Comparison of ENCODE assay signal across 8 cellular contexts in genomic region chr15:58934521-58934920, GRCh38. TPM values are rescaled to one million over a fixed set of nuclear protein-coding genes. Genes with fewer than 3 reads are reported as not detected.
DNase-seq lines count a peak whose midpoint lies in the region; ATAC-seq, FAIRE-seq and TF ChIP-seq lines count a peak whose summit lies in the region.

No MANE protein-coding gene starts in this region.

- H3K4me1 ChIP-seq in HUES48 (ENCODE audit: control insufficient read depth, insufficient read depth, low read length), result peaks cover 7% of the 10 kb centered on the region
- peaks cover 6% of the 10 kb centered on the region; the same call in 1 of the 2 replicates for H3K4me1 ChIP-seq in GM12878 (ENCODE audit: control insufficient read depth, insufficient read depth, low read length)
- H3K4me1 ChIP-seq in mucosa of rectum (ENCODE audit: control insufficient read depth in 2 of 2, insufficient read depth in 2 of 2, low read length in 2 of 2), result peaks cover 3 to 21% of the 10 kb centered on the region in 2 donors

- peak overlapping the region; percentile 96 for H2AFZ ChIP-seq in GM12878 (ENCODE audit: control insufficient read depth, low read depth, low read length)

- no peak for TF ChIP-seq RAD21 in GM12878 (IDR thresholded peaks at IDR 0.05; ENCODE audit: insufficient read depth, low read depth, low read length)

- intact Hi-C loops in GM12878 (cut with micrococcal nuclease; ENCODE audit: unreplicated experiment), result no loop called here

- CTCF ChIA-PET in GM12878 (lab: Yijun Ruan, JAX), result interaction anchor here (0.5 kb wide), 1 partner anchor 1221 kb away, joined by 5 read pairs; no protein-coding TSS in a partner anchor

- no peak for TF ChIP-seq EP300 in GM12878 (IDR thresholded peaks at IDR 0.05; ENCODE audit: borderline replicate concordance in 1 of 2, control insufficient read depth in 1 of 2, low read depth in 2 of 2, low read length in 2 of 2)

- no peak for FAIRE-seq in GM12878 (lab: Jason Lieb, UNC)

- POLR2A ChIA-PET in GM12878 (lab: Charles Lee), result no interaction called here

- DNase-seq in GM12878 (ENCODE audit: low read depth, low spot score) (no peak), NOMO-1 treated with dmso at 0.1 percent for 144 hours (lab: John Stamatoyannopoulos, UW; ENCODE audit: unreplicated experiment) (no peak), GDM1 (lab: John Stamatoyannopoulos, UW) (no peak), NCI-H1105 (lab: John Stamatoyannopoulos, UW) (no peak)

- H3K36me3 ChIP-seq in HUES48 (ENCODE audit: control insufficient read depth, insufficient read depth, low read length) (peaks cover 9% of the 10 kb centered on the region), GM12878 (ENCODE audit: control insufficient read depth in 2 of 2, insufficient read depth in 2 of 2, low read length in 1 of 2) (0 out of 4 replicates have a peak, but pooled peaks cover 0 to 4% of the 10 kb centered on the region in 2 experiments), mucosa of rectum (ENCODE audit: control insufficient read depth in 2 of 2, insufficient read depth in 2 of 2, low read length in 2 of 2) (peaks cover 4 to 6% of the 10 kb centered on the region in 2 donors)

- ATAC-seq in GM12878 (no peak), GM21360 (IDR thresholded peaks at IDR 0.05; ENCODE audit: unreplicated experiment) (no peak)

- BruUV-seq in GM12878 (replicated peaks; lab: Mats Ljungman, UMichigan), result no TSS peak

- RAD21 ChIA-PET in GM12878 (lab: Charles Lee; ENCODE audit: unreplicated experiment), result no interaction called here

- H3K9ac ChIP-seq in HUES48 (ENCODE audit: low read depth, low read length) (peak overlapping the region; percentile 98; the same call in 1 of the 2 replicates), GM12878 (ENCODE audit: control insufficient read depth, insufficient read depth, low read length) (peak overlapping the region; percentile 98; the same call in 1 of the 2 replicates), mucosa of rectum (ENCODE audit: low read depth in 1 of 2, low read length in 2 of 2) (peak overlapping the region; percentile 88 to 100)

- H3K4me3 ChIP-seq in HUES48 (ENCODE audit: low read depth, low read length) (peak overlapping the region; percentile 97), GM12878 (peak overlapping the region; percentile 71), mucosa of rectum (ENCODE audit: low read length in 2 of 2) (peak overlapping the region; percentile 98 to 99)

- H3K27me3 ChIP-seq in HUES48 (ENCODE audit: control insufficient read depth, insufficient read depth, low read length) (no peaks in the 10 kb centered on the region), GM12878 (replicated peaks in 1 of 2; ENCODE audit: control insufficient read depth in 2 of 2, insufficient read depth in 2 of 2, low read length in 1 of 2) (no peaks in the 10 kb centered on the region), mucosa of rectum (ENCODE audit: control insufficient read depth in 2 of 2, insufficient read depth in 2 of 2, low read length in 2 of 2) (no peaks in the 10 kb centered on the region)

- peaks cover 38% of the 10 kb centered on the region for H3K79me2 ChIP-seq in GM12878 (ENCODE audit: control insufficient read depth, insufficient read depth, low read length)

- no peaks in the 10 kb centered on the region for H4K20me1 ChIP-seq in GM12878 (ENCODE audit: control insufficient read depth, insufficient read depth)

- H3K9me3 ChIP-seq in HUES48 (ENCODE audit: control insufficient read depth, insufficient read depth, low read length), result no peaks in the 10 kb centered on the region
- H3K9me3 ChIP-seq in GM12878 (replicated peaks; ENCODE audit: control insufficient read depth, insufficient read depth, low read length), result no peaks in the 10 kb centered on the region
- H3K9me3 ChIP-seq in mucosa of rectum (ENCODE audit: control insufficient read depth in 2 of 2, low read length in 2 of 2), result no peaks in the 10 kb centered on the region

- SMC1A ChIA-PET in GM12878 (lab: Charles Lee; ENCODE audit: uncharacterized antibody, unreplicated experiment), result interaction anchor here (0.7 to 1.7 kb wide), 4 partner anchors 9 to 157 kb away, joined by 3 read pairs; no protein-coding TSS in a partner anchor

- 55% methylated on average over 4 of the region's 4 CpGs for WGBS in GM12878 (ENCODE audit: insufficient coverage, insufficient replicate concordance, low lambda C conversion rate, missing lambda C conversion rate)

- in situ Hi-C loops in GM12878 (cut with MboI), result no loop called here

- peak overlapping the region; percentile 98 for H3K27ac ChIP-seq in 22Rv1
- peak overlapping the region; percentile 99 for H3K27ac ChIP-seq in HUES48 (ENCODE audit: low read depth, low read length)
- H3K27ac ChIP-seq in GM12878 (ENCODE audit: control insufficient read depth, insufficient read depth), result peak overlapping the region; percentile 96
- peak overlapping the region; percentile 99 for H3K27ac ChIP-seq in mucosa of rectum (ENCODE audit: low read depth in 2 of 2, low read length in 2 of 2)

- no peak for TF ChIP-seq CTCF in 22Rv1 (IDR thresholded peaks at IDR 0.05)
- no peak for TF ChIP-seq CTCF in GM12878 (IDR thresholded peaks at IDR 0.05 in 2 of 3, conservative IDR thresholded peaks at IDR 0.05 in 1 of 3; ENCODE audit: control insufficient read depth in 2 of 3, extremely low read depth in 1 of 3, insufficient read depth in 1 of 3, low read depth in 3 of 3, low read length in 3 of 3)

- no peak for TF ChIP-seq POLR2A in GM12878 (IDR thresholded peaks at IDR 0.05; ENCODE audit: low read depth, low read length)

- peak overlapping the region; percentile 96 for H3K4me2 ChIP-seq in GM12878 (ENCODE audit: control insufficient read depth, insufficient read depth)

TF ChIP-seq in GM12878, 131 proteins besides CTCF, POLR2A, EP300 and RAD21 (continues in another document):
- TF ChIP-seq POLR2AphosphoS2 (IDR thresholded peaks at IDR 0.05; ENCODE audit: low read depth, low read length), result no peak
- TF ChIP-seq BMI1 (IDR thresholded peaks at IDR 0.05; ENCODE audit: borderline replicate concordance), result no peak
- TF ChIP-seq, protein P1, sequence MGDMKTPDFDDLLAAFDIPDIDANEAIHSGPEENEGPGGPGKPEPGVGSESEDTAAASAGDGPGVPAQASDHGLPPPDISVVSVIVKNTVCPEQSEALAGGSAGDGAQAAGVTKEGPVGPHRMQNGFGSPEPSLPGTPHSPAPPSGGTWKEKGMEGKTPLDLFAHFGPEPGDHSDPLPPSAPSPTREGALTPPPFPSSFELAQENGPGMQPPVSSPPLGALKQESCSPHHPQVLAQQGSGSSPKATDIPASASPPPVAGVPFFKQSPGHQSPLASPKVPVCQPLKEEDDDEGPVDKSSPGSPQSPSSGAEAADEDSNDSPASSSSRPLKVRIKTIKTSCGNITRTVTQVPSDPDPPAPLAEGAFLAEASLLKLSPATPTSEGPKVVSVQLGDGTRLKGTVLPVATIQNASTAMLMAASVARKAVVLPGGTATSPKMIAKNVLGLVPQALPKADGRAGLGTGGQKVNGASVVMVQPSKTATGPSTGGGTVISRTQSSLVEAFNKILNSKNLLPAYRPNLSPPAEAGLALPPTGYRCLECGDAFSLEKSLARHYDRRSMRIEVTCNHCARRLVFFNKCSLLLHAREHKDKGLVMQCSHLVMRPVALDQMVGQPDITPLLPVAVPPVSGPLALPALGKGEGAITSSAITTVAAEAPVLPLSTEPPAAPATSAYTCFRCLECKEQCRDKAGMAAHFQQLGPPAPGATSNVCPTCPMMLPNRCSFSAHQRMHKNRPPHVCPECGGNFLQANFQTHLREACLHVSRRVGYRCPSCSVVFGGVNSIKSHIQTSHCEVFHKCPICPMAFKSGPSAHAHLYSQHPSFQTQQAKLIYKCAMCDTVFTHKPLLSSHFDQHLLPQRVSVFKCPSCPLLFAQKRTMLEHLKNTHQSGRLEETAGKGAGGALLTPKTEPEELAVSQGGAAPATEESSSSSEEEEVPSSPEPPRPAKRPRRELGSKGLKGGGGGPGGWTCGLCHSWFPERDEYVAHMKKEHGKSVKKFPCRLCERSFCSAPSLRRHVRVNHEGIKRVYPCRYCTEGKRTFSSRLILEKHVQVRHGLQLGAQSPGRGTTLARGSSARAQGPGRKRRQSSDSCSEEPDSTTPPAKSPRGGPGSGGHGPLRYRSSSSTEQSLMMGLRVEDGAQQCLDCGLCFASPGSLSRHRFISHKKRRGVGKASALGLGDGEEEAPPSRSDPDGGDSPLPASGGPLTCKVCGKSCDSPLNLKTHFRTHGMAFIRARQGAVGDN (IDR thresholded peaks at IDR 0.05), result no peak

RNA-seq across cellular contexts. Expression of gene SLTM, which starts 1.0 kb away (rescaled TPM):
- total RNA-seq in GM12878 (2013; cell fraction: nucleolus; rRNA removed), result 293 and 302 TPM in 2 replicates
- total RNA-seq in GM12878 (2014; rRNA removed), result 89.6 and 98.9 TPM in 2 replicates
- 142 and 152 TPM in 2 replicates for total RNA-seq in GM12878 (2014; rRNA removed; fragmentation: Illumina TruSeq; extraction: Trizol)
- 69.8 and 77.9 TPM in 2 replicates for total RNA-seq in GM12878 (2021)
- polyA plus RNA-seq in GM12878 (2011; ENCODE audit: low read depth), result 60.9 TPM
- polyA plus RNA-seq in GM12878 (2011; rRNA removed), result 50.5 and 51.0 TPM in 2 replicates
- polyA plus RNA-seq in GM12878 (2011; cell fraction: cytosol; rRNA removed), result 26.6 and 28.5 TPM in 2 replicates
- 79.5 and 134 TPM in 2 replicates for polyA plus RNA-seq in GM12878 (2011; cell fraction: nucleus; rRNA removed)
- polyA plus RNA-seq in GM12878 (2012), result 56.8 and 79.3 TPM in 2 replicates
- polyA plus RNA-seq in GM12878 (2014; fragmentation: Illumina TruSeq; extraction: Trizol), result 129 and 152 TPM in 2 replicates
- 10 to 100 TPM; 81.0 to 92.2 TPM for polyA plus RNA-seq in GM12878 (2014; fragmentation: Nextera tagmentation; extraction: Ambion mirVana)
- polyA plus RNA-seq in GM12878 (2014; rRNA removed), result 77.4 and 79.9 TPM in 2 replicates
- 100 to 1,000 TPM; 111 TPM for polyA plus RNA-seq in GM12878 (2016; fragmentation: Nextera tagmentation; extraction: Ambion mirVana)
- 30.9 and 42.7 TPM in 2 replicates for polyA minus RNA-seq in GM12878 (2011; rRNA and poly(A)+ RNA removed)
- polyA minus RNA-seq in GM12878 (2011; cell fraction: cytosol; rRNA and poly(A)+ RNA removed), result 19.5 and 22.7 TPM in 2 replicates
- 59.6 and 115 TPM in 2 replicates for polyA minus RNA-seq in GM12878 (2011; cell fraction: nucleus; rRNA and poly(A)+ RNA removed)

RNA-seq across cellular contexts. Expression of gene RNF111, which starts 52.9 kb away (rescaled TPM):
- total RNA-seq in GM12878 (2013; cell fraction: nucleolus; rRNA removed), result 74.1 and 75.7 TPM in 2 replicates
- total RNA-seq in GM12878 (2014; rRNA removed), result 13.1 and 13.8 TPM in 2 replicates
- total RNA-seq in GM12878 (2014; rRNA removed; fragmentation: Illumina TruSeq; extraction: Trizol), result 15.1 and 16.8 TPM in 2 replicates
- 22.3 and 25.0 TPM in 2 replicates for total RNA-seq in GM12878 (2021)
- polyA plus RNA-seq in GM12878 (2011; ENCODE audit: low read depth), result 6.1 TPM
- 30.4 and 34.7 TPM in 2 replicates for polyA plus RNA-seq in GM12878 (2011; rRNA removed)
- polyA plus RNA-seq in GM12878 (2011; cell fraction: cytosol; rRNA removed), result 17.3 and 24.5 TPM in 2 replicates
- polyA plus RNA-seq in GM12878 (2011; cell fraction: nucleus; rRNA removed), result 28.3 and 34.8 TPM in 2 replicates
- 8.0 and 15.5 TPM in 2 replicates for polyA plus RNA-seq in GM12878 (2012)
- 17.8 and 18.1 TPM in 2 replicates for polyA plus RNA-seq in GM12878 (2014; fragmentation: Illumina TruSeq; extraction: Trizol)
- polyA plus RNA-seq in GM12878 (2014; fragmentation: Nextera tagmentation; extraction: Ambion mirVana), result 1 to 10 TPM; 8.6 TPM
- 13.8 and 15.2 TPM in 2 replicates for polyA plus RNA-seq in GM12878 (2014; rRNA removed)
- polyA plus RNA-seq in GM12878 (2016; fragmentation: Nextera tagmentation; extraction: Ambion mirVana), result 10 to 100 TPM; 16.3 to 22.0 TPM
- polyA minus RNA-seq in GM12878 (2011; rRNA and poly(A)+ RNA removed), result 90.9 and 109 TPM in 2 replicates
- 15.5 and 24.2 TPM in 2 replicates for polyA minus RNA-seq in GM12878 (2011; cell fraction: cytosol; rRNA and poly(A)+ RNA removed)
- polyA minus RNA-seq in GM12878 (2011; cell fraction: nucleus; rRNA and poly(A)+ RNA removed), result 48.0 and 72.3 TPM in 2 replicates
